Comparison of ENCODE assay signal across 16 cellular contexts in the genomic region with DNA sequence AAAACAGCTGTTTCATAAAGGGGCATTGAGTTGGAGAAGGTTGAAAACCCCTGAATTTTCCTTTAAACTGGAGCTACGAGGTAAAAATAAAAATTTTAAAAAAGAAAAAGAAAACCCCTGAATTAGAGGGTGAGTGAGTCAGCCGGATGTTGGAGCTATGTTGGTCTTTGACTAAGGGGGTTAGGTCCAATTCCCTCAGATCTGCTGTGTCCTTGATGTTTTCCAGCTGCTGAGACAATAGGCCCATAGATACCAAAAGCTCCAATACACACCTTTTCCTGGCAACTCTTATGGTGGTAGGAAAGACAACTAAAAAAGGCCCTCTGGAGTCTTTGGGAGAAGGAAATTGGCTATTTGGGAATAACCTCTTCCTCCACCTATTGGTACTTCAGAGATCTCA.
DNase-seq lines count a peak whose midpoint lies in the region; ATAC-seq, FAIRE-seq and TF ChIP-seq lines count a peak whose summit lies in the region.
"Had no signal": no experiment of that assay in that cellular context is flagged by ENCODE, and none has a peak within 500 bp of the region (broad histone marks: within the 10 kb centered on the region; RNA-seq: fewer than 3 reads in every experiment).

No MANE protein-coding gene starts in this region.

- no peaks in the 10 kb centered on the region for H3K79me2 ChIP-seq in HepG2 (ENCODE audit: insufficient read depth, low read length)

- in situ Hi-C loops in HepG2 (cut with HindIII; ENCODE audit: extremely low pct_ligation_motif_present, low pct_unique_long_range_greater_than_20kb), result no loop called here

- no peaks in the 10 kb centered on the region for H3K36me3 Mint-ChIP-seq in mesothelial cell of epicardium

- H3K4me1 Mint-ChIP-seq in mesothelial cell of epicardium, result peaks cover 42% of the 10 kb centered on the region
- H3K4me1 Mint-ChIP-seq: activated naive CD8-positive, alpha-beta T cell treated with anti-CD3 and anti-CD28 coated beads for 36 hours had no signal

- H3K36me3 ChIP-seq in HepG2 (replicated peaks in 1 of 2; ENCODE audit: control insufficient read depth in 1 of 2, insufficient read depth in 2 of 2, low read length in 2 of 2) (no peaks in the 10 kb centered on the region), right lobe of liver (no peaks in the 10 kb centered on the region), breast epithelium (no peaks in the 10 kb centered on the region)
- H3K36me3 ChIP-seq: ovary, upper lobe of left lung had no signal

- CTCF ChIA-PET in HepG2 (lab: Yijun Ruan, JAX; ENCODE audit: low intra/inter-chr PET ratio, low total read pairs), result no interaction called here

- H3K27me3 ChIP-seq in HepG2 (ENCODE audit: control insufficient read depth in 1 of 2, insufficient read depth in 2 of 2, low read length in 2 of 2) (no peaks in the 10 kb centered on the region), right lobe of liver (no peaks in the 10 kb centered on the region), breast epithelium (no peaks in the 10 kb centered on the region)
- H3K27me3 ChIP-seq: ovary, upper lobe of left lung had no signal

- H3K4me2 ChIP-seq in HepG2 (ENCODE audit: low read depth, low read length), result peak overlapping the region; percentile 55

- no peak overlapping the region for H3K4me3 Mint-ChIP-seq in mesothelial cell of epicardium
- H3K4me3 Mint-ChIP-seq: activated naive CD8-positive, alpha-beta T cell treated with anti-CD3 and anti-CD28 coated beads for 36 hours; stimulated activated effector memory CD8-positive, alpha-beta T cell treated with anti-CD3 and anti-CD28 coated beads, Interleukin-12 subunit alpha, Interleukin-12 subunit beta, amount 100 ng/mL, for 72 hours had no signal

- no TSS peak for BruUV-seq in HepG2 (replicated peaks; lab: Mats Ljungman, UMichigan)

- TF ChIP-seq CTCF in HepG2 (CRISPR knock-in tag; IDR thresholded peaks at IDR 0.05) (no peak), right lobe of liver (IDR thresholded peaks at IDR 0.05) (no peak), breast epithelium (IDR thresholded peaks at IDR 0.05) (no peak), mesothelial cell of epicardium (IDR thresholded peaks at IDR 0.05; ENCODE audit: unreplicated experiment) (no peak)

- H3K9me3 ChIP-seq in HepG2 (ENCODE audit: low read length) (no peaks in the 10 kb centered on the region), right lobe of liver (no peaks in the 10 kb centered on the region), breast epithelium (no peaks in the 10 kb centered on the region)
- H3K9me3 ChIP-seq: ovary, upper lobe of left lung had no signal

- no peak overlapping the region for H3K27ac Mint-ChIP-seq in mesothelial cell of epicardium
- H3K27ac Mint-ChIP-seq: activated naive CD8-positive, alpha-beta T cell treated with anti-CD3 and anti-CD28 coated beads for 36 hours; stimulated activated effector memory CD8-positive, alpha-beta T cell treated with anti-CD3 and anti-CD28 coated beads, Interleukin-12 subunit alpha, Interleukin-12 subunit beta, amount 100 ng/mL, for 72 hours had no signal

- no peaks in the 10 kb centered on the region for H4K20me1 ChIP-seq in HepG2 (ENCODE audit: insufficient read depth, low read length)

- TF ChIP-seq POLR2A in HepG2 (IDR thresholded peaks at IDR 0.05; ENCODE audit: insufficient read depth in 1 of 2, low read depth in 2 of 2, low read length in 2 of 2) (no peak), right lobe of liver (IDR thresholded peaks at IDR 0.05) (no peak), breast epithelium (IDR thresholded peaks at IDR 0.05) (no peak)

- H3K4me1 ChIP-seq in HepG2 (ENCODE audit: insufficient read depth, low read length), result peaks cover 79% of the 10 kb centered on the region
- no peaks in the 10 kb centered on the region for H3K4me1 ChIP-seq in right lobe of liver
- H3K4me1 ChIP-seq in breast epithelium, result no peaks in the 10 kb centered on the region

- intact Hi-C loops in HepG2 (cut with micrococcal nuclease; ENCODE audit: unreplicated experiment) (loop anchor here (2.0 to 5.0 kb wide), 3 partner anchors 14 to 79 kb away; no protein-coding TSS in a partner anchor), right lobe of liver (cut with DNase I) (no loop called here), breast epithelium (cut with DNase I; ENCODE audit: low total_unique reads) (no loop called here)

- peaks cover 16% of the 10 kb centered on the region for H3K27me3 Mint-ChIP-seq in mesothelial cell of epicardium (ENCODE audit: low read depth)
- H3K27me3 Mint-ChIP-seq: activated naive CD8-positive, alpha-beta T cell treated with anti-CD3 and anti-CD28 coated beads for 36 hours had no signal

- no peaks in the 10 kb centered on the region for H3K9me3 Mint-ChIP-seq in mesothelial cell of epicardium
- H3K9me3 Mint-ChIP-seq: activated naive CD8-positive, alpha-beta T cell treated with anti-CD3 and anti-CD28 coated beads for 36 hours; stimulated activated effector memory CD8-positive, alpha-beta T cell treated with anti-CD3 and anti-CD28 coated beads, Interleukin-12 subunit alpha, Interleukin-12 subunit beta, amount 100 ng/mL, for 72 hours had no signal

- H2AFZ ChIP-seq in HepG2 (ENCODE audit: low read length), result no peak overlapping the region

- ATAC-seq in HepG2 (peak; percentile 90), right lobe of liver (no peak)

- 6% methylated on average over 2 of the region's 2 CpGs for WGBS in HepG2 (ENCODE audit: low lambda C conversion rate)
- 79% methylated on average over 2 of the region's 2 CpGs for WGBS in right lobe of liver (ENCODE audit: insufficient coverage, low coverage, low lambda C conversion rate, missing lambda C conversion rate)

- peak; percentile 91 for DNase-seq in HepG2 (ENCODE audit: low spot score)
- DNase-seq in right lobe of liver, result no peak
- no peak for DNase-seq in breast epithelium (ENCODE audit: low spot score in 2 of 2)
- peak; percentile 42 for DNase-seq in glomerular visceral epithelial cell (ENCODE audit: extremely low spot score)
- DNase-seq in substantia nigra (lab: John Stamatoyannopoulos, UW), result no peak
- DNase-seq in activated effector memory CD4-positive, alpha-beta T cell treated with Interleukin-2 at 50 U/mL for 16 hours, result no peak
- DNase-seq in mesothelial cell of epicardium (ENCODE audit: low spot score in 2 of 2, unreplicated experiment in 2 of 2), result no peak
- DNase-seq in D341Med (ENCODE audit: low spot score), result no peak
- DNase-seq: activated CD4-positive, alpha-beta T cell treated with anti-CD3 and anti-CD28 coated beads, Interleukin-2, amount 50 U/mL, for 1 hour; activated naive CD8-positive, alpha-beta T cell treated with anti-CD3 and anti-CD28 coated beads for 36 hours; GDM1; KG1; NCI-H1436; ovary; upper lobe of left lung had no signal

- H3K27ac ChIP-seq in HepG2 (ENCODE audit: extremely low read length, insufficient read depth, low read length), result peak overlapping the region; percentile 82
- H3K27ac ChIP-seq in right lobe of liver, result no peak overlapping the region
- H3K27ac ChIP-seq in breast epithelium, result peak overlapping the region; percentile 66 to 72
- H3K27ac ChIP-seq in substantia nigra (ENCODE audit: low read depth, low read length, poor library complexity, severe bottlenecking), result no peak overlapping the region

- TF ChIP-seq EP300 in HepG2 (IDR thresholded peaks at IDR 0.05; ENCODE audit: low read depth in 2 of 2, low read length in 2 of 2) (peak in 1 of 2 experiments; percentile 84; a peak in 2 of 4 replicates), HepG2 (CRISPR knock-in tag; IDR thresholded peaks at IDR 0.05; ENCODE audit: borderline replicate concordance) (no peak; the same call in 1 of the 2 replicates)

- no peak for TF ChIP-seq RAD21 in HepG2 (CRISPR knock-in tag; IDR thresholded peaks at IDR 0.05)

- POLR2A ChIA-PET in HepG2 (lab: Yijun Ruan, JAX), result interaction anchor here (1.2 kb wide), 2 partner anchors 11 to 20 kb away, joined by 3 to 4 read pairs; no protein-coding TSS in a partner anchor

- FAIRE-seq in HepG2 (lab: Jason Lieb, UNC), result peak; percentile 81

- peak overlapping the region; percentile 40 for H3K9ac ChIP-seq in HepG2 (ENCODE audit: insufficient read depth, low read depth, low read length)

- H3K4me3 ChIP-seq in HepG2 (replicated peaks in 1 of 3; ENCODE audit: insufficient read depth in 1 of 3, low read depth in 2 of 3, low read length in 3 of 3) (peak overlapping the region in 1 of 3 experiments; percentile 20; a peak in 1 of 6 replicates), right lobe of liver (no peak overlapping the region), breast epithelium (no peak overlapping the region)
- H3K4me3 ChIP-seq: ovary, upper lobe of left lung had no signal

TF ChIP-seq in HepG2, 621 proteins besides CTCF, POLR2A, EP300 and RAD21 (continues in another document):
- TF ChIP-seq ZFP62 (CRISPR knock-in tag; IDR thresholded peaks at IDR 0.05), result no peak
- 0 out of 2 replicates have a peak, but pooled peaks have one; percentile 24 for TF ChIP-seq KDM6A (CRISPR knock-in tag; IDR thresholded peaks at IDR 0.05; ENCODE audit: low read depth)
- no peak; the same call in 1 of the 2 replicates for TF ChIP-seq MIXL1 (CRISPR knock-in tag; IDR thresholded peaks at IDR 0.05)
- TF ChIP-seq SRSF9 (IDR thresholded peaks at IDR 0.05; ENCODE audit: borderline replicate concordance, insufficient read depth, low read depth, low read length, poor library complexity, severe bottlenecking), result no peak
- peak; percentile 64; the same call in 1 of the 2 replicates for TF ChIP-seq DPF2 (CRISPR knock-in tag; IDR thresholded peaks at IDR 0.05; ENCODE audit: borderline replicate concordance, low read depth)
- TF ChIP-seq ZNF644 (CRISPR knock-in tag; IDR thresholded peaks at IDR 0.05; ENCODE audit: low read depth), result 0 out of 2 replicates have a peak, but pooled peaks have one; percentile 42
- TF ChIP-seq PPARG (CRISPR knock-in tag; conservative IDR thresholded peaks at IDR 0.05), result 0 out of 2 replicates have a peak, but pooled peaks have one; percentile 18
- peak; percentile 15; the same call in 1 of the 2 replicates for TF ChIP-seq SP5 (CRISPR knock-in tag; IDR thresholded peaks at IDR 0.05; ENCODE audit: borderline replicate concordance, low read depth)
- no peak for TF ChIP-seq NR2F6 (IDR thresholded peaks at IDR 0.05)
- TF ChIP-seq NR2F6 (CRISPR knock-in tag; IDR thresholded peaks at IDR 0.05), result peak; percentile 38; the same call in 1 of the 2 replicates
- peak; percentile 78 for TF ChIP-seq TCF7 (IDR thresholded peaks at IDR 0.05; ENCODE audit: low read depth)
- 0 out of 2 replicates have a peak, but pooled peaks have one; percentile 36 for TF ChIP-seq RARA (CRISPR knock-in tag; IDR thresholded peaks at IDR 0.05)
- peak; percentile 77; the same call in 1 of the 2 replicates for TF ChIP-seq ELF3 (CRISPR knock-in tag; IDR thresholded peaks at IDR 0.05)

Comparison
In these comparisons a context has a peak if more than half of its experiments do, and no peak if none do; other contexts are left out.
1. DNase-seq: peak in HepG2 (single experiment) and glomerular visceral epithelial cell (single experiment); none in right lobe of liver (0 of 3), breast epithelium (0 of 2), substantia nigra (0 of 49), activated effector memory CD4-positive, alpha-beta T cell treated with Interleukin-2 at 50 U/mL for 16 hours (single experiment), mesothelial cell of epicardium (0 of 2) and D341Med (single experiment).
2. H3K27ac ChIP-seq: peak in HepG2 (single experiment) and breast epithelium (2 of 2); none in right lobe of liver (0 of 3) and substantia nigra (single experiment).